ENCODE assay signal across 1 cellular context in the genomic region with DNA sequence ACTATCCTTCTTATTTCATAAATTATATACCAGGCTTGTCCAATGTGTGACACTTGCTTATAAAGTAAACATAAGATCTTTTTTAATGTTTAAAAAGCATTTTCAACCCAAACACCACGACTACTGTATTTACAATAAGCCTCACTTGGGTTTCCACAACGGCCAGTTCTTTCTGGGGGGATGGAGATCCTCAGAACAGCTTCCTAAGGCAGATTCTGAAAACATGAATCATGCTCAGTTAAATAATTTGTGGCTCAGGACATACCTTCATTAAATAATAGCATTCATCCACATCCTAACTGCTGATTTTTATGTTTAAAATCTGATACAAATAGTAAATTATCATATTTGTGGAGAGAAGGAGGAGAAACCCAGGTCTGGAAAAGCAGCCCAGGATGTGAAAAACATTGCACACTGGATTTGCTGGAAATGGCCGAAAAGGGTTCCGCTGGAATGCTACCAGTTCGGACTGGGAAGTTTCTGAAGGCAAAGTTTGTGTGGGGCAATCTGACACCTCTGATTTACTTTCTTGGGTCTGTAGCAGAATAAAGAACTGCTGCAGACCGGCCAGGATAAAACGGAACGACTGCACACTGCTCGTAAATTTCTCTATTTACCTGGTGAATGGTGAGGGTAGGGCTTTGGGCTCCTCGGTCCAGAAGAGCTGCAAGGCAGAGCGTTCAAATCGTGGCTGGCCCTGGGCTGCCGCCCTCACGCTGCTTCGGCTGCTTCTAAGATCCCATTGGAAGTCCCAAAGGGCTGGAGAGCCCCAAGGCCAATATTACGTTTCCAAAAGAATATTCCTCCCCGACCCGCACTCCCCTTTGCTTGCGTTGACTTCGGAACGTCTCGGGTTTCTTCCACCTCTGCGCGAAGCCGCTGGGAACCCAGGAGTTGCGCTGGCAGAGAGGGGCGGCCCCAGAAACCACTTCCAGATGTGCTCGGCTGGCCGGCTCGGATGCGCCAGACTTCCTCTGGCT.
TF ChIP-seq lines count a peak whose summit lies in the region.

A gene with protein sequence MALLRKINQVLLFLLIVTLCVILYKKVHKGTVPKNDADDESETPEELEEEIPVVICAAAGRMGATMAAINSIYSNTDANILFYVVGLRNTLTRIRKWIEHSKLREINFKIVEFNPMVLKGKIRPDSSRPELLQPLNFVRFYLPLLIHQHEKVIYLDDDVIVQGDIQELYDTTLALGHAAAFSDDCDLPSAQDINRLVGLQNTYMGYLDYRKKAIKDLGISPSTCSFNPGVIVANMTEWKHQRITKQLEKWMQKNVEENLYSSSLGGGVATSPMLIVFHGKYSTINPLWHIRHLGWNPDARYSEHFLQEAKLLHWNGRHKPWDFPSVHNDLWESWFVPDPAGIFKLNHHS (minus strand): TSS at position 910 of the 980 bp plus-strand sequence. CDS start 30,539 bp downstream, outside the sequence.

TF ChIP-seq in SK-N-SH, 30 proteins besides CTCF, POLR2A, EP300 and RAD21 (continued from another document):
- TF ChIP-seq FOXM1 (IDR thresholded peaks at IDR 0.05; ENCODE audit: low read depth) (no peak), RXRA (IDR thresholded peaks at IDR 0.05; ENCODE audit: borderline replicate concordance, low read depth) (no peak), MEF2A (IDR thresholded peaks at IDR 0.05; ENCODE audit: borderline replicate concordance, low read depth) (no peak), ELF1 (IDR thresholded peaks at IDR 0.05) (no peak), JUND (IDR thresholded peaks at IDR 0.05) (peak; percentile 52), RFX5 (IDR thresholded peaks at IDR 0.05; ENCODE audit: low read length) (no peak), NRF1 (IDR thresholded peaks at IDR 0.05; ENCODE audit: low read depth, low read length) (peak; percentile 43; the same call in 1 of the 2 replicates), YY1 (IDR thresholded peaks at IDR 0.05; ENCODE audit: low read depth) (peak; percentile 64; the same call in 1 of the 2 replicates), TEAD4 (IDR thresholded peaks at IDR 0.05; ENCODE audit: borderline replicate concordance, insufficient read depth) (peak; percentile 38; the same call in 1 of the 2 replicates), FOSL2 (IDR thresholded peaks at IDR 0.05; ENCODE audit: borderline replicate concordance, low read depth) (peak; percentile 54; the same call in 1 of the 2 replicates), GABPA (IDR thresholded peaks at IDR 0.05; ENCODE audit: low read depth) (no peak), TAF1 (IDR thresholded peaks at IDR 0.05; ENCODE audit: borderline replicate concordance, low read depth, low read length) (0 out of 2 replicates have a peak, but pooled peaks have one; percentile 39)
- TF ChIP-seq, protein P1, sequence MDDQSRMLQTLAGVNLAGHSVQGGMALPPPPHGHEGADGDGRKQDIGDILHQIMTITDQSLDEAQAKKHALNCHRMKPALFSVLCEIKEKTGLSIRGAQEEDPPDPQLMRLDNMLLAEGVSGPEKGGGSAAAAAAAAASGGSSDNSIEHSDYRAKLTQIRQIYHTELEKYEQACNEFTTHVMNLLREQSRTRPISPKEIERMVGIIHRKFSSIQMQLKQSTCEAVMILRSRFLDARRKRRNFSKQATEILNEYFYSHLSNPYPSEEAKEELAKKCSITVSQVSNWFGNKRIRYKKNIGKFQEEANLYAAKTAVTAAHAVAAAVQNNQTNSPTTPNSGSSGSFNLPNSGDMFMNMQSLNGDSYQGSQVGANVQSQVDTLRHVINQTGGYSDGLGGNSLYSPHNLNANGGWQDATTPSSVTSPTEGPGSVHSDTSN (IDR thresholded peaks at IDR 0.05): no peak
